Comparison of ENCODE assay signal across 8 cellular contexts in genomic region chr20:23419657-23419994, GRCh38. TPM values are rescaled to one million over a fixed set of nuclear protein-coding genes. Genes with fewer than 3 reads are reported as not detected.
DNase-seq lines count a peak whose midpoint lies in the region; ATAC-seq and TF ChIP-seq lines count a peak whose summit lies in the region.
"Had no signal": no experiment of that assay in that cellular context is flagged by ENCODE, and none has a peak within 500 bp of the region (broad histone marks: within the 10 kb centered on the region; RNA-seq: fewer than 3 reads in every experiment).

No MANE protein-coding gene starts in this region.

- H3K79me2 ChIP-seq in hepatocyte: peaks cover 64% of the 10 kb centered on the region

- TF ChIP-seq CTCF in HEK293 (tag by site-specific recombination; IDR thresholded peaks at IDR 0.05): no peak
- TF ChIP-seq CTCF in hepatocyte (IDR thresholded peaks at IDR 0.05; ENCODE audit: poor library complexity): no peak

- H3K36me3 Mint-ChIP-seq in activated T-helper 1 cell treated with anti-CD3 and anti-CD28 coated beads, Interleukin-12 subunit alpha, Interleukin-12 subunit beta, Interleukin-2, Interleukin-4 antibody, amounts not matched to agents 30 ng/mL and 10 ng/mL and 1 ng/mL, durations not matched to agents 14 hours and 24 hours and 36 hours (ENCODE audit: low read depth): peaks cover 6% of the 10 kb centered on the region
- peaks cover 0 to 3% of the 10 kb centered on the region in 2 donors for H3K36me3 Mint-ChIP-seq in stimulated activated naive B cell treated with anti-CD40 and anti-IgM and Interleukin-4, amounts not matched to agents 10 μg/mL and 1 μg/mL and 100 μg/mL, for 72 hours

- H3K27me3 ChIP-seq in hepatocyte: no peaks in the 10 kb centered on the region

- H2AFZ ChIP-seq in hepatocyte: peak overlapping the region; percentile 17

- peak overlapping the region; percentile 96 for H3K4me2 ChIP-seq in hepatocyte

- H3K27ac ChIP-seq in HEK293 (ENCODE audit: extremely low read depth, low read depth, low read length) (no peak overlapping the region), hepatocyte (peak overlapping the region; percentile 93)

- intact Hi-C loops in activated T-helper 1 cell treated with anti-CD3 and anti-CD28 coated beads, Interleukin-12 subunit alpha, Interleukin-12 subunit beta, Interleukin-2, Interleukin-4 antibody, amounts not matched to agents 30 ng/mL and 10 ng/mL and 1 ng/mL, durations not matched to agents 14 hours and 24 hours and 36 hours (cut with micrococcal nuclease): no loop called here

- CTCF ChIA-PET in HEK293 (lab: Yijun Ruan, JAX): interaction anchor here (0.5 to 3.8 kb wide), 7 partner anchors 8 to 1764 kb away, joined by 3 to 23 read pairs (median 3); no protein-coding TSS in a partner anchor

- H3K36me3 ChIP-seq in HEK293 (ENCODE audit: control insufficient read depth in 2 of 2, insufficient read depth in 1 of 2, low read length in 2 of 2): peaks cover 3% of the 10 kb centered on the region in 2 experiments; a peak in 2 of 3 replicates
- H3K36me3 ChIP-seq in hepatocyte (replicated peaks; ENCODE audit: insufficient read depth, low read depth): no peaks in the 10 kb centered on the region

- H3K4me3 ChIP-seq in HEK293 (ENCODE audit: low read depth, low read length) (peak overlapping the region; percentile 95), hepatocyte (peak overlapping the region; percentile 89)

- H3K9me2 ChIP-seq in hepatocyte (replicated peaks; ENCODE audit: insufficient read depth): no peaks in the 10 kb centered on the region

- POLR2A ChIA-PET in HEK293 (lab: Yijun Ruan, JAX): interaction anchor here (1.3 to 3.2 kb wide), 3 partner anchors 16 to 69 kb away, joined by 3 to 26 read pairs (median 6); partner anchors contain the start of gene NXT1

- peak overlapping the region; percentile 81 for H3K27ac Mint-ChIP-seq in activated T-helper 1 cell treated with anti-CD3 and anti-CD28 coated beads, Interleukin-12 subunit alpha, Interleukin-12 subunit beta, Interleukin-2, Interleukin-4 antibody, amounts not matched to agents 30 ng/mL and 10 ng/mL and 1 ng/mL, durations not matched to agents 14 hours and 24 hours and 36 hours
- no peak overlapping the region for H3K27ac Mint-ChIP-seq in stimulated activated naive B cell treated with anti-CD40 and anti-IgM and Interleukin-4, amounts not matched to agents 10 μg/mL and 1 μg/mL and 100 μg/mL, for 72 hours

- WGBS in hepatocyte (ENCODE audit: low lambda C conversion rate, missing lambda C conversion rate): 63% methylated on average over 5 of the region's 5 CpGs

- ATAC-seq in stimulated activated naive B cell treated with anti-CD40 and anti-IgM and Interleukin-4, amounts not matched to agents 10 μg/mL and 1 μg/mL and 100 μg/mL, for 72 hours (replicated peaks): no peak
- ATAC-seq in GM18867 (IDR thresholded peaks at IDR 0.05; ENCODE audit: unreplicated experiment) (no peak), GM19023 (IDR thresholded peaks at IDR 0.05; ENCODE audit: unreplicated experiment) (no peak)

- H3K9me3 Mint-ChIP-seq in activated T-helper 1 cell treated with anti-CD3 and anti-CD28 coated beads, Interleukin-12 subunit alpha, Interleukin-12 subunit beta, Interleukin-2, Interleukin-4 antibody, amounts not matched to agents 30 ng/mL and 10 ng/mL and 1 ng/mL, durations not matched to agents 14 hours and 24 hours and 36 hours: no peaks in the 10 kb centered on the region
- no peaks in the 10 kb centered on the region for H3K9me3 Mint-ChIP-seq in stimulated activated naive B cell treated with anti-CD40 and anti-IgM and Interleukin-4, amounts not matched to agents 10 μg/mL and 1 μg/mL and 100 μg/mL, for 72 hours

- DNase-seq in activated T-helper 1 cell treated with anti-CD3 and anti-CD28 coated beads, Interleukin-12 subunit alpha, Interleukin-12 subunit beta, Interleukin-2, Interleukin-4 antibody, amounts not matched to agents 30 ng/mL and 10 ng/mL and 1 ng/mL, durations not matched to agents 14 hours and 24 hours and 36 hours (ENCODE audit: low spot score): no peak
- DNase-seq in hepatocyte (ENCODE audit: low spot score) (no peak), NCI-H2029 treated with DMSO at 0.1 percent for 48 hours (lab: John Stamatoyannopoulos, UW) (no peak)
- DNase-seq in stimulated activated naive B cell treated with anti-CD40 and anti-IgM and Interleukin-4, amounts not matched to agents 10 μg/mL and 1 μg/mL and 100 μg/mL, for 72 hours: no peak
- DNase-seq: GOT3 had no signal

- H3K4me1 Mint-ChIP-seq in activated T-helper 1 cell treated with anti-CD3 and anti-CD28 coated beads, Interleukin-12 subunit alpha, Interleukin-12 subunit beta, Interleukin-2, Interleukin-4 antibody, amounts not matched to agents 30 ng/mL and 10 ng/mL and 1 ng/mL, durations not matched to agents 14 hours and 24 hours and 36 hours (ENCODE audit: low read depth): peaks cover 57% of the 10 kb centered on the region
- H3K4me1 Mint-ChIP-seq in stimulated activated naive B cell treated with anti-CD40 and anti-IgM and Interleukin-4, amounts not matched to agents 10 μg/mL and 1 μg/mL and 100 μg/mL, for 72 hours: peaks cover 12 to 25% of the 10 kb centered on the region in 2 donors

- H4K20me1 ChIP-seq in hepatocyte (ENCODE audit: insufficient read depth, poor library complexity, severe bottlenecking): peaks cover 6% of the 10 kb centered on the region

- H3K9me3 ChIP-seq in HEK293 (ENCODE audit: control insufficient read depth, insufficient read depth, low read depth, low read length): no peaks in the 10 kb centered on the region
- H3K9me3 ChIP-seq in hepatocyte (ENCODE audit: low read depth): no peaks in the 10 kb centered on the region

- H3K4me1 ChIP-seq in HEK293 (ENCODE audit: control insufficient read depth, insufficient read depth, low read length): peaks cover 8% of the 10 kb centered on the region
- peaks cover 8% of the 10 kb centered on the region for H3K4me1 ChIP-seq in hepatocyte (ENCODE audit: insufficient read depth)

- H3K4me3 Mint-ChIP-seq in activated T-helper 1 cell treated with anti-CD3 and anti-CD28 coated beads, Interleukin-12 subunit alpha, Interleukin-12 subunit beta, Interleukin-2, Interleukin-4 antibody, amounts not matched to agents 30 ng/mL and 10 ng/mL and 1 ng/mL, durations not matched to agents 14 hours and 24 hours and 36 hours: peak overlapping the region; percentile 97
- H3K4me3 Mint-ChIP-seq in stimulated activated naive B cell treated with anti-CD40 and anti-IgM and Interleukin-4, amounts not matched to agents 10 μg/mL and 1 μg/mL and 100 μg/mL, for 72 hours: peak overlapping the region; percentile 87 to 90

- H3K27me3 Mint-ChIP-seq in activated T-helper 1 cell treated with anti-CD3 and anti-CD28 coated beads, Interleukin-12 subunit alpha, Interleukin-12 subunit beta, Interleukin-2, Interleukin-4 antibody, amounts not matched to agents 30 ng/mL and 10 ng/mL and 1 ng/mL, durations not matched to agents 14 hours and 24 hours and 36 hours (ENCODE audit: insufficient read depth): no peaks in the 10 kb centered on the region
- H3K27me3 Mint-ChIP-seq in stimulated activated naive B cell treated with anti-CD40 and anti-IgM and Interleukin-4, amounts not matched to agents 10 μg/mL and 1 μg/mL and 100 μg/mL, for 72 hours: peaks cover 3 to 6% of the 10 kb centered on the region in 2 donors

TF ChIP-seq in HEK293, 187 proteins besides CTCF, POLR2A, EP300 and RAD21:
- no peak for TF ChIP-seq ZNF426 (tag by site-specific recombination; IDR thresholded peaks at IDR 0.05)
- TF ChIP-seq, protein P1, sequence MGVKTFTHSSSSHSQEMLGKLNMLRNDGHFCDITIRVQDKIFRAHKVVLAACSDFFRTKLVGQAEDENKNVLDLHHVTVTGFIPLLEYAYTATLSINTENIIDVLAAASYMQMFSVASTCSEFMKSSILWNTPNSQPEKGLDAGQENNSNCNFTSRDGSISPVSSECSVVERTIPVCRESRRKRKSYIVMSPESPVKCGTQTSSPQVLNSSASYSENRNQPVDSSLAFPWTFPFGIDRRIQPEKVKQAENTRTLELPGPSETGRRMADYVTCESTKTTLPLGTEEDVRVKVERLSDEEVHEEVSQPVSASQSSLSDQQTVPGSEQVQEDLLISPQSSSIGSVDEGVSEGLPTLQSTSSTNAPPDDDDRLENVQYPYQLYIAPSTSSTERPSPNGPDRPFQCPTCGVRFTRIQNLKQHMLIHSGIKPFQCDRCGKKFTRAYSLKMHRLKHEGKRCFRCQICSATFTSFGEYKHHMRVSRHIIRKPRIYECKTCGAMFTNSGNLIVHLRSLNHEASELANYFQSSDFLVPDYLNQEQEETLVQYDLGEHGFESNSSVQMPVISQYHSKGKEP (tag by site-specific recombination; IDR thresholded peaks at IDR 0.05): peak; percentile 94

RNA-seq across cellular contexts. Expression of gene NAPB, which starts 1.7 kb away (rescaled TPM):
- total RNA-seq in activated T-helper 1 cell treated with anti-CD3 and anti-CD28 coated beads, Interleukin-12 subunit alpha, Interleukin-12 subunit beta, Interleukin-2, Interleukin-4 antibody, amounts not matched to agents 30 ng/mL and 10 ng/mL and 1 ng/mL, durations not matched to agents 14 hours and 24 hours and 36 hours: 14.0 and 15.5 TPM in 2 replicates
- total RNA-seq in hepatocyte: 7.3 and 11.2 TPM in 2 replicates
- 7.3 and 11.9 TPM in 2 replicates for polyA plus RNA-seq in hepatocyte

RNA-seq across cellular contexts. Expression of gene CSTL1, which starts 19.9 kb away (rescaled TPM):
- not detected in 2 replicates for total RNA-seq in activated T-helper 1 cell treated with anti-CD3 and anti-CD28 coated beads, Interleukin-12 subunit alpha, Interleukin-12 subunit beta, Interleukin-2, Interleukin-4 antibody, amounts not matched to agents 30 ng/mL and 10 ng/mL and 1 ng/mL, durations not matched to agents 14 hours and 24 hours and 36 hours
- total RNA-seq in hepatocyte: not detected in 2 replicates
- polyA plus RNA-seq in hepatocyte: not detected in 2 replicates

RNA-seq across cellular contexts. Expression of gene CST11, which starts 33.0 kb away (rescaled TPM):
- not detected in 2 replicates for total RNA-seq in activated T-helper 1 cell treated with anti-CD3 and anti-CD28 coated beads, Interleukin-12 subunit alpha, Interleukin-12 subunit beta, Interleukin-2, Interleukin-4 antibody, amounts not matched to agents 30 ng/mL and 10 ng/mL and 1 ng/mL, durations not matched to agents 14 hours and 24 hours and 36 hours
- not detected in 2 replicates for total RNA-seq in hepatocyte
- polyA plus RNA-seq in hepatocyte: not detected in 2 replicates

RNA-seq across cellular contexts. Expression of gene GZF1, which starts 57.6 kb away (rescaled TPM):
- 10.6 and 12.6 TPM in 2 replicates for total RNA-seq in activated T-helper 1 cell treated with anti-CD3 and anti-CD28 coated beads, Interleukin-12 subunit alpha, Interleukin-12 subunit beta, Interleukin-2, Interleukin-4 antibody, amounts not matched to agents 30 ng/mL and 10 ng/mL and 1 ng/mL, durations not matched to agents 14 hours and 24 hours and 36 hours
- 15.5 and 17.8 TPM in 2 replicates for total RNA-seq in hepatocyte
- polyA plus RNA-seq in hepatocyte: 7.4 and 8.8 TPM in 2 replicates
